In genomic region chr16:6250516-6250915, GRCh38 we compare ENCODE assay signal across 22 cellular contexts.
"Had no signal": no experiment of that assay in that cellular context is flagged by ENCODE, and none has a peak within 500 bp of the region (broad histone marks: within the 10 kb centered on the region; RNA-seq: fewer than 3 reads in every experiment).

No MANE protein-coding gene starts in this region.

- H3K27ac ChIP-seq: KMS-11, RWPE1 had no signal

- H3K4me2 ChIP-seq: KMS-11, SK-N-SH had no signal

- DNase-seq: Kasumi-1, NCI-H1092 treated with DMSO at 0.1 percent for 48 hours, NCI-H1436, NCI-H187, NCI-H2029, NCI-H2081 treated with DMSO at 0.1 percent for 48 hours, NCI-H2171, NCI-H446, NCI-H510A, NCI-H524 treated with DMSO at 0.1 percent for 48 hours, NCI-H69, NCI-H774, PC-3, SHP77, SK-N-SH, SW 1271 had no signal

- H3K27me3 Mint-ChIP-seq: IgD-negative memory B cell had no signal

- H3K36me3 Mint-ChIP-seq: IgD-negative memory B cell had no signal

- H3K9me3 ChIP-seq: SK-N-SH had no signal

- H3K27ac Mint-ChIP-seq: IgD-negative memory B cell had no signal

- H3K4me1 Mint-ChIP-seq: IgD-negative memory B cell had no signal

- ATAC-seq: HepG2, K562, Panc1, PC-3 had no signal

- H3K4me3 Mint-ChIP-seq: IgD-negative memory B cell had no signal

- H3K4me3 ChIP-seq: K562 had no signal

- H3K9ac ChIP-seq: KMS-11, SK-N-SH had no signal

- FAIRE-seq: HepG2, K562 had no signal
